ENCODE assay signal across 8 cellular contexts in genomic region chr1:234954613-234955012, GRCh38.
DNase-seq lines count a peak whose midpoint lies in the region; ATAC-seq and TF ChIP-seq lines count a peak whose summit lies in the region.

No MANE protein-coding gene starts in this region.

- H3K79me1 ChIP-seq in neuronal stem cell (ENCODE audit: low read depth, low read length) = no peaks in the 10 kb centered on the region

- H3K36me3 ChIP-seq in GM23338 (ENCODE audit: insufficient read depth) = 0 out of 2 replicates have a peak, but pooled peaks cover 3% of the 10 kb centered on the region
- H3K36me3 ChIP-seq in neuronal stem cell (replicated peaks in 1 of 2; ENCODE audit: control insufficient read depth in 2 of 2, insufficient read depth in 2 of 2, low read length in 2 of 2) = no peaks in the 10 kb centered on the region
- no peaks in the 10 kb centered on the region for H3K36me3 ChIP-seq in prostate gland
- no peaks in the 10 kb centered on the region for H3K36me3 ChIP-seq in HAP-1 (replicated peaks)

- TF ChIP-seq CTCF in AG04450 (IDR thresholded peaks at IDR 0.05; ENCODE audit: low read depth, low read length) (no peak), GM23338 (conservative IDR thresholded peaks at IDR 0.05; ENCODE audit: low read depth in 2 of 2) (no peak), brain (conservative IDR thresholded peaks at IDR 0.05) (no peak), prostate gland (IDR thresholded peaks at IDR 0.05) (no peak)

- H3K4me2 ChIP-seq in GM23338 = no peak overlapping the region
- H3K4me2 ChIP-seq in neuronal stem cell (ENCODE audit: insufficient read depth, low read length, poor library complexity, severe bottlenecking) = no peak overlapping the region

- no peak overlapping the region for H2BK5ac ChIP-seq in neuronal stem cell (ENCODE audit: low read length)

- no peak overlapping the region for H3K14ac ChIP-seq in neuronal stem cell (ENCODE audit: low read length)

- H3K27me3 ChIP-seq in AG04450 (ENCODE audit: control insufficient read depth, insufficient read depth, low read length) (no peaks in the 10 kb centered on the region), GM23338 (ENCODE audit: insufficient read depth) (no peaks in the 10 kb centered on the region), neuronal stem cell (ENCODE audit: control insufficient read depth in 3 of 3, insufficient read depth in 3 of 3, low read depth in 1 of 3, low read length in 3 of 3) (no peaks in the 10 kb centered on the region), prostate gland (replicated peaks; ENCODE audit: insufficient read depth) (no peaks in the 10 kb centered on the region), HAP-1 (ENCODE audit: low read depth) (no peaks in the 10 kb centered on the region)

- H3K4me3 ChIP-seq in AG04450 (ENCODE audit: low read depth, low read length) (no peak overlapping the region), GM23338 (no peak overlapping the region), neuronal stem cell (ENCODE audit: low read length in 2 of 2) (no peak overlapping the region), prostate gland (no peak overlapping the region), HAP-1 (no peak overlapping the region)

- ATAC-seq in GM23338 (no peak), HG02970 (IDR thresholded peaks at IDR 0.05; ENCODE audit: low FRiP score, unreplicated experiment) (no peak)

- H4K91ac ChIP-seq in neuronal stem cell (ENCODE audit: low read depth, low read length, poor library complexity) = no peak overlapping the region

- DNase-seq in AG04450 (ENCODE audit: low read depth, low spot score) (no peak), GM23338 (ENCODE audit: low spot score) (no peak), neuronal stem cell (ENCODE audit: low spot score) (no peak), prostate gland (ENCODE audit: low spot score) (no peak), OCI-M2 (lab: John Stamatoyannopoulos, UW; ENCODE audit: unreplicated experiment) (no peak), HAP-1 (ENCODE audit: low spot score in 2 of 2) (no peak)

- no peak overlapping the region for H3K4me3 Mint-ChIP-seq in GM23338
- H3K4me3 Mint-ChIP-seq in brain = no peak overlapping the region

- H3K9ac ChIP-seq in neuronal stem cell (ENCODE audit: low read depth, low read length, poor library complexity) = no peak overlapping the region

- H2AK5ac ChIP-seq in neuronal stem cell (ENCODE audit: low read depth, low read length) = no peak overlapping the region

- no peak for TF ChIP-seq POLR2A in prostate gland (IDR thresholded peaks at IDR 0.05)

- H3K9me3 Mint-ChIP-seq in GM23338 (peaks cover 3% of the 10 kb centered on the region), brain (peaks cover under 1 to 13% (median 3%) of the 10 kb centered on the region in 5 experiments)

- H3K36me3 Mint-ChIP-seq in GM23338 (ENCODE audit: low read depth) (peaks cover 1% of the 10 kb centered on the region; the same call in 1 of the 3 replicates), brain (peaks cover under 1% of the 10 kb centered on the region)

- no peaks in the 10 kb centered on the region for H4K20me1 ChIP-seq in GM23338 (replicated peaks; ENCODE audit: insufficient read depth)

- in situ Hi-C loops in HAP-1 (cut with MboI; ENCODE audit: low sequenced_read_pairs) = no loop called here

- no peak overlapping the region for H3K23ac ChIP-seq in neuronal stem cell (ENCODE audit: low read depth, low read length, poor library complexity)

- H3K79me2 ChIP-seq in GM23338 (replicated peaks; ENCODE audit: insufficient read depth) = no peaks in the 10 kb centered on the region

- H2BK12ac ChIP-seq in neuronal stem cell (ENCODE audit: low read length) = no peak overlapping the region

- H3K4me1 Mint-ChIP-seq in GM23338 = peaks cover 37% of the 10 kb centered on the region
- peaks cover 61% of the 10 kb centered on the region for H3K4me1 Mint-ChIP-seq in brain

- H2BK120ac ChIP-seq in neuronal stem cell (ENCODE audit: low read depth, low read length) = no peak overlapping the region

- peak overlapping the region; percentile 11 for H3K27ac ChIP-seq in AG04450 (ENCODE audit: low read depth, low read length)
- no peak overlapping the region for H3K27ac ChIP-seq in GM23338 (ENCODE audit: low read depth)
- no peak overlapping the region for H3K27ac ChIP-seq in neuronal stem cell (replicated peaks; ENCODE audit: low read length)
- H3K27ac ChIP-seq in prostate gland = no peak overlapping the region

- H2AFZ ChIP-seq in GM23338 = peak overlapping the region; percentile 96
- no peak overlapping the region for H2AFZ ChIP-seq in neuronal stem cell (ENCODE audit: low read length)

- intact Hi-C loops in prostate gland (cut with DNase I) = no loop called here

- H3K9me2 ChIP-seq in GM23338 (ENCODE audit: insufficient read depth) = no peaks in the 10 kb centered on the region

- H3K18ac ChIP-seq in neuronal stem cell (ENCODE audit: low read length) = peak overlapping the region; percentile 9

- H3K9me3 ChIP-seq in AG04450 (ENCODE audit: control insufficient read depth, insufficient read depth, low read length) (peaks cover 2% of the 10 kb centered on the region; the same call in 1 of the 2 replicates), neuronal stem cell (replicated peaks in 1 of 2; ENCODE audit: control insufficient read depth in 2 of 2, insufficient read depth in 1 of 2, low read depth in 1 of 2, low read length in 2 of 2) (peaks cover 0 to 8% of the 10 kb centered on the region in 2 donors), prostate gland (no peaks in the 10 kb centered on the region), HAP-1 (no peaks in the 10 kb centered on the region)

- H3K4me1 ChIP-seq in GM23338 (ENCODE audit: insufficient read depth) (peaks cover 32% of the 10 kb centered on the region), neuronal stem cell (ENCODE audit: control insufficient read depth in 2 of 2, insufficient read depth in 1 of 2, low read depth in 1 of 2, low read length in 2 of 2) (peaks cover 28 to 54% of the 10 kb centered on the region in 2 donors), prostate gland (replicated peaks) (peaks cover 3% of the 10 kb centered on the region), HAP-1 (peaks cover 18% of the 10 kb centered on the region)

- CTCF ChIA-PET in AG04450 (lab: Charles Lee) = interaction anchor here (1.4 kb wide), 1 partner anchor 129 kb away, joined by 3 read pairs; no protein-coding TSS in a partner anchor

- WGBS in neuronal stem cell (ENCODE audit: extremely low coverage in 2 of 2, insufficient read length in 2 of 2, insufficient replicate concordance in 1 of 2), 2 donors = no CpG with 5 or more reads among the region's 6 CpGs
- 98% methylated on average over 6 of the region's 6 CpGs for WGBS in prostate gland

- no peak overlapping the region for H3K4ac ChIP-seq in neuronal stem cell (ENCODE audit: low read length)

- H3K27ac Mint-ChIP-seq in GM23338 (no peak overlapping the region), brain (peak overlapping the region in 3 of 5 experiments; percentile 75 to 98 (median 95))

- H2BK15ac ChIP-seq in neuronal stem cell (ENCODE audit: low read length) = no peak overlapping the region

- no peak overlapping the region for H4K8ac ChIP-seq in neuronal stem cell (ENCODE audit: low read depth, low read length)

- H3K27me3 Mint-ChIP-seq in GM23338 (ENCODE audit: insufficient read depth, low read depth, poor library complexity) (peaks cover 7% of the 10 kb centered on the region), brain (peaks cover 20% of the 10 kb centered on the region)

- H3F3A ChIP-seq in GM23338 (replicated peaks; ENCODE audit: low read depth) = peaks cover 15% of the 10 kb centered on the region; the same call in 1 of the 2 replicates

- POLR2A ChIA-PET in AG04450 (lab: Yijun Ruan, JAX) = interaction anchor here (1.1 kb wide), 1 partner anchor 29 kb away, joined by 3 read pairs; no protein-coding TSS in a partner anchor

TF ChIP-seq in GM23338, 12 proteins besides CTCF, POLR2A, EP300 and RAD21 (continues in another document):
- TF ChIP-seq STAT1 (IDR thresholded peaks at IDR 0.05; ENCODE audit: unreplicated experiment) = no peak
- no peak for TF ChIP-seq ZNF114 (CRISPR knock-in tag; IDR thresholded peaks at IDR 0.05)
- TF ChIP-seq ZNF331 (CRISPR knock-in tag; IDR thresholded peaks at IDR 0.05; ENCODE audit: low read depth) = no peak
- TF ChIP-seq REST (IDR thresholded peaks at IDR 0.05; ENCODE audit: unreplicated experiment) = no peak
